ENCODE assay signal across 8 cellular contexts in genomic region chr4:74874785-74875367, GRCh38. TPM values are rescaled to one million over a fixed set of nuclear protein-coding genes. Genes with fewer than 3 reads are reported as not detected.
DNase-seq lines count a peak whose midpoint lies in the region; ATAC-seq and TF ChIP-seq lines count a peak whose summit lies in the region.

No MANE protein-coding gene starts in this region.

- in situ Hi-C loops in GM13976 (cut with MboI; ENCODE audit: low sequenced_read_pairs, unreplicated experiment) = loop anchor here (25.0 kb wide), 1 partner anchor 412 kb away; no protein-coding TSS in a partner anchor

- H3K9me3 Mint-ChIP-seq in nephron = no peaks in the 10 kb centered on the region

- TF ChIP-seq CTCF in C4-2B (conservative IDR thresholded peaks at IDR 0.05) = peak; percentile 89
- peak; percentile 79 for TF ChIP-seq CTCF in GM13976 (IDR thresholded peaks at IDR 0.05; ENCODE audit: borderline replicate concordance, control extremely low read depth, extremely low read depth, insufficient read depth, missing control alignments)
- TF ChIP-seq CTCF in nephron (IDR thresholded peaks at IDR 0.05; ENCODE audit: unreplicated experiment in 3 of 3) = peak; percentile 86 to 97 (median 94)

- peaks cover 20% of the 10 kb centered on the region for H3K27me3 Mint-ChIP-seq in T-helper 17 cell
- no peaks in the 10 kb centered on the region for H3K27me3 Mint-ChIP-seq in nephron (ENCODE audit: low read depth)

- no peak overlapping the region for H3K27ac ChIP-seq in C4-2B

- ATAC-seq in HG02678 (IDR thresholded peaks at IDR 0.05; ENCODE audit: unreplicated experiment) (peak; percentile 44), T-helper 17 cell (peak; percentile 75)

- H3K9me3 ChIP-seq in T-helper 17 cell (ENCODE audit: control insufficient read depth, low read length, poor library complexity, severe bottlenecking) = no peaks in the 10 kb centered on the region

- H3K4me3 Mint-ChIP-seq in T-helper 17 cell (no peak overlapping the region), nephron (no peak overlapping the region)

- H3K4me1 Mint-ChIP-seq in T-helper 17 cell (peaks cover 2% of the 10 kb centered on the region), nephron (peaks cover 28% of the 10 kb centered on the region)

- H3K27ac Mint-ChIP-seq in T-helper 17 cell (no peak overlapping the region), nephron (peak overlapping the region in 1 of 3 experiments; percentile 29)

- DNase-seq in GM13976 (ENCODE audit: low spot score) (peak; percentile 32), NCI-H1105 (lab: John Stamatoyannopoulos, UW) (peak; percentile 43), T-helper 17 cell (no peak), fibroblast of peridontal ligament (ENCODE audit: extremely low read depth) (peak; percentile 89), activated T-cell treated with anti-CD3 and anti-CD28 coated beads for 4 hours (no peak)

- H3K36me3 Mint-ChIP-seq in T-helper 17 cell (ENCODE audit: low read depth) = no peaks in the 10 kb centered on the region
- no peaks in the 10 kb centered on the region for H3K36me3 Mint-ChIP-seq in nephron (ENCODE audit: low read depth)

RNA-seq across cellular contexts. Expression of gene PARM1, which starts 58.0 kb away (rescaled TPM):
- total RNA-seq in T-helper 17 cell = under 1 TPM; 0.13 to 0.52 TPM

Comparison
In these comparisons a context has a peak if more than half of its experiments do, and no peak if none do; other contexts are left out.
1. DNase-seq: peak in GM13976 (single experiment), NCI-H1105 (single experiment) and fibroblast of peridontal ligament (single experiment); none in T-helper 17 cell (0 of 3) and activated T-cell treated with anti-CD3 and anti-CD28 coated beads for 4 hours (single experiment).
2. Peak in every context shown above with its lines, with median percentiles within 50 percentile points of each other: CTCF ChIP-seq.